In genomic region chr9:80204054-80204453, GRCh38 we compare ENCODE assay signal across 21 cellular contexts.
"Had no signal": no experiment of that assay in that cellular context is flagged by ENCODE, and none has a peak within 500 bp of the region (broad histone marks: within the 10 kb centered on the region; RNA-seq: fewer than 3 reads in every experiment).

No MANE protein-coding gene starts in this region.

- H3K27me3 ChIP-seq: adrenal gland, ascending aorta, esophagus squamous epithelium, right atrium auricular region, upper lobe of left lung had no signal

- H3K9me3 ChIP-seq: ascending aorta, esophagus squamous epithelium, pancreas, psoas muscle, thoracic aorta, upper lobe of left lung had no signal

- H3K36me3 ChIP-seq: adrenal gland, ascending aorta, esophagus squamous epithelium, pancreas, right atrium auricular region, thoracic aorta, upper lobe of left lung had no signal

- H3K27ac ChIP-seq: adrenal gland, ascending aorta, coronary artery, esophagus squamous epithelium, pancreas, psoas muscle, right atrium auricular region, thoracic aorta, upper lobe of left lung had no signal

- ATAC-seq: activated naive CD4-positive, alpha-beta T cell treated with anti-CD3 and anti-CD28 coated beads, Interleukin-2, amount 50 U/mL, for 72 hours; activated T-helper 17 cell treated with anti-CD3 and anti-CD28 coated beads, Interleukin-2, amount 50 U/mL, for 72 hours; pancreas; psoas muscle; WTC11 had no signal

- H3K4me3 ChIP-seq: adrenal gland, ascending aorta, coronary artery, esophagus squamous epithelium, pancreas, psoas muscle, right atrium auricular region, thoracic aorta, upper lobe of left lung had no signal

- FAIRE-seq: islet of Langerhans had no signal

- DNase-seq: activated CD8-positive, alpha-beta memory T cell treated with anti-CD3 and anti-CD28 coated beads for 24 hours; activated CD8-positive, alpha-beta memory T cell treated with anti-CD3 and anti-CD28 coated beads, Interleukin-2, amount 50 U/mL, for 4 hours; activated T-cell treated with anti-CD3 and anti-CD28 coated beads, Interleukin-2, amount 50 U/mL, for 24 hours; adrenal gland; esophagus squamous epithelium; glutamatergic neuron; hippocampal formation; pancreas; psoas muscle; stimulated activated CD4-positive, alpha-beta T cell treated with anti-CD3 and anti-CD28 coated beads, Interleukin-4, amount 100 ng/mL, for 24 hours; stimulated activated naive CD4-positive, alpha-beta T cell treated with Interleukin-2 at 50 U/mL for 16 hours; T1000; upper lobe of left lung had no signal

- H3K4me1 ChIP-seq: adrenal gland, ascending aorta, esophagus squamous epithelium, pancreas, psoas muscle, right atrium auricular region, upper lobe of left lung had no signal
